ENCODE assay signal across 1 cellular context in genomic region chr14:70713096-70713875, GRCh38.
TF ChIP-seq lines count a peak whose summit lies in the region.

No MANE protein-coding gene starts in this region.

TF ChIP-seq in SK-N-SH treated with all-trans-retinoic acid at 6 μM for 48 hours, 23 proteins besides CTCF, POLR2A, EP300 and RAD21 (continued from another document):
- TF ChIP-seq, protein P1, sequence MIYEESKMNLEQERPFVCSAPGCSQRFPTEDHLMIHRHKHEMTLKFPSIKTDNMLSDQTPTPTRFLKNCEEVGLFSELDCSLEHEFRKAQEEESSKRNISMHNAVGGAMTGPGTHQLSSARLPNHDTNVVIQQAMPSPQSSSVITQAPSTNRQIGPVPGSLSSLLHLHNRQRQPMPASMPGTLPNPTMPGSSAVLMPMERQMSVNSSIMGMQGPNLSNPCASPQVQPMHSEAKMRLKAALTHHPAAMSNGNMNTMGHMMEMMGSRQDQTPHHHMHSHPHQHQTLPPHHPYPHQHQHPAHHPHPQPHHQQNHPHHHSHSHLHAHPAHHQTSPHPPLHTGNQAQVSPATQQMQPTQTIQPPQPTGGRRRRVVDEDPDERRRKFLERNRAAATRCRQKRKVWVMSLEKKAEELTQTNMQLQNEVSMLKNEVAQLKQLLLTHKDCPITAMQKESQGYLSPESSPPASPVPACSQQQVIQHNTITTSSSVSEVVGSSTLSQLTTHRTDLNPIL (CRISPR knock-in tag; IDR thresholded peaks at IDR 0.05; ENCODE audit: low read depth) = no peak
- TF ChIP-seq RARB (CRISPR knock-in tag; IDR thresholded peaks at IDR 0.05) (no peak), ZC3H10 (CRISPR knock-in tag; IDR thresholded peaks at IDR 0.05) (no peak), ZNF70 (CRISPR knock-in tag; IDR thresholded peaks at IDR 0.05) (no peak), BACH2 (CRISPR knock-in tag; IDR thresholded peaks at IDR 0.05; ENCODE audit: borderline replicate concordance) (no peak), OSR1 (CRISPR knock-in tag; IDR thresholded peaks at IDR 0.05) (no peak), ZFP3 (CRISPR knock-in tag; IDR thresholded peaks at IDR 0.05) (no peak), GLIS3 (CRISPR knock-in tag; IDR thresholded peaks at IDR 0.05) (no peak), ESRRG (CRISPR knock-in tag; IDR thresholded peaks at IDR 0.05) (no peak)
